ENCODE assay signal across 10 cellular contexts in the genomic region with DNA sequence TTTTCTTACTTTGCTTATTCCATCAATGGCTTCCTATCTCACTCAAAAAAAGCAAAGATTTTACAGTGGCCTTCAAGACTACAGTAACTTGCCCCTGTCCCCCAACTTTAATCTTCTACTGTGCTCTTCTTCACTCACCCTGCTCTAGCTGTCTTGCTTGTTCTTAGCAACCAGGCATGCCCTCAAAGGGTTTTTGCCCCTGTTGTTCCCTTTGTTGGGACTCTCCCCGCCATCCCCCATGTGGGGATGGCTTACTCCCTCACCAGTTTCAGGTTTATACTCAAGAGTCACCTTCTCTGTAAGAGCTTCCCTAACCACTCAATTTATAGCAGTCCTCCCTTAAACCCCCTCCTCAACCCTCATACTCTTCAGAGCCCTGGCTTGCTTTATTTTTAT. TPM values are rescaled to one million over a fixed set of nuclear protein-coding genes. Genes with fewer than 3 reads are reported as not detected.
A peak's percentile ranks its signal among the peaks of the same experiment; 100 is the strongest.
DNase-seq lines count a peak whose midpoint lies in the region; ATAC-seq and TF ChIP-seq lines count a peak whose summit lies in the region.
"Had no signal": no experiment of that assay in that cellular context is flagged by ENCODE, and none has a peak within 500 bp of the region (broad histone marks: within the 10 kb centered on the region; RNA-seq: fewer than 3 reads in every experiment).

No MANE protein-coding gene starts in this region.

- ATAC-seq in GM19463 (IDR thresholded peaks at IDR 0.05; ENCODE audit: unreplicated experiment), result peak; percentile 41
- peak; percentile 20 for ATAC-seq in HG03103 (IDR thresholded peaks at IDR 0.05; ENCODE audit: low read depth, unreplicated experiment)
- ATAC-seq in activated naive CD8-positive, alpha-beta T cell treated with anti-CD3 and anti-CD28 coated beads, Interleukin-2, amount 10 ng/mL, durations not matched to agents 7 days and 5 days (ENCODE audit: low read depth), result no peak

- H3K27ac Mint-ChIP-seq in activated naive CD8-positive, alpha-beta T cell treated with anti-CD3 and anti-CD28 coated beads, Interleukin-2, amount 10 ng/mL, durations not matched to agents 7 days and 5 days, result peak overlapping the region; percentile 76

- intact Hi-C loops in vagina (cut with DNase I), result no loop called here

- no peaks in the 10 kb centered on the region for H3K27me3 ChIP-seq in vagina
- H3K27me3 ChIP-seq in BE2C, result no peaks in the 10 kb centered on the region
- H3K27me3 ChIP-seq: ascending aorta had no signal

- H3K27ac ChIP-seq in vagina, result no peak overlapping the region
- H3K27ac ChIP-seq: ascending aorta had no signal

- no peaks in the 10 kb centered on the region for H3K27me3 Mint-ChIP-seq in activated naive CD8-positive, alpha-beta T cell treated with anti-CD3 and anti-CD28 coated beads, Interleukin-2, amount 10 ng/mL, durations not matched to agents 7 days and 5 days

- TF ChIP-seq CTCF in GM10248 (IDR thresholded peaks at IDR 0.05; ENCODE audit: control extremely low read depth, extremely low read depth, low read depth, missing control alignments), result no peak
- TF ChIP-seq CTCF in vagina (IDR thresholded peaks at IDR 0.05), result no peak
- no peak for TF ChIP-seq CTCF in BE2C (IDR thresholded peaks at IDR 0.05; ENCODE audit: low read depth, low read length)

- CTCF ChIA-PET in GM10248 (lab: Yijun Ruan, JAX), result interaction anchor here (0.9 to 7.1 kb wide), 4 partner anchors 8 to 29 kb away, joined by 4 to 80 read pairs (median 4); no protein-coding TSS in a partner anchor

- H3K36me3 Mint-ChIP-seq in activated naive CD8-positive, alpha-beta T cell treated with anti-CD3 and anti-CD28 coated beads, Interleukin-2, amount 10 ng/mL, durations not matched to agents 7 days and 5 days, result peaks cover 15% of the 10 kb centered on the region

- H3K4me1 ChIP-seq in vagina, result peaks cover 33% of the 10 kb centered on the region
- H3K4me1 ChIP-seq in BE2C, result no peaks in the 10 kb centered on the region

- H3K4me3 ChIP-seq in vagina (no peak overlapping the region), BE2C (ENCODE audit: low read depth, low read length) (no peak overlapping the region)
- H3K4me3 ChIP-seq: ascending aorta had no signal

- POLR2A ChIA-PET in GM10248 (lab: Yijun Ruan, JAX), result no interaction called here
- POLR2A ChIA-PET in activated naive CD8-positive, alpha-beta T cell treated with anti-CD3 and anti-CD28 coated beads, Interleukin-2, amount 10 ng/mL, durations not matched to agents 7 days and 5 days (lab: Charles Lee), result interaction anchor here (1.3 kb wide), 1 partner anchor 20 kb away, joined by 3 read pairs; no protein-coding TSS in a partner anchor

- H3K9me3 ChIP-seq in vagina, result no peaks in the 10 kb centered on the region
- no peaks in the 10 kb centered on the region for H3K9me3 ChIP-seq in BE2C
- H3K9me3 ChIP-seq: ascending aorta had no signal

- peaks cover 51% of the 10 kb centered on the region for H3K4me1 Mint-ChIP-seq in activated naive CD8-positive, alpha-beta T cell treated with anti-CD3 and anti-CD28 coated beads, Interleukin-2, amount 10 ng/mL, durations not matched to agents 7 days and 5 days

- H3K36me3 ChIP-seq in vagina, result no peaks in the 10 kb centered on the region
- H3K36me3 ChIP-seq in BE2C, result no peaks in the 10 kb centered on the region
- H3K36me3 ChIP-seq: ascending aorta had no signal

- peak; percentile 24 for DNase-seq in GM10248 (ENCODE audit: extremely low spot score)
- DNase-seq in activated naive CD8-positive, alpha-beta T cell treated with anti-CD3 and anti-CD28 coated beads, Interleukin-2, amount 10 ng/mL, durations not matched to agents 7 days and 5 days, result no peak
- DNase-seq in vagina (ENCODE audit: extremely low spot score in 2 of 2), result no peak
- DNase-seq in foreskin melanocyte, result no peak
- DNase-seq in BE2C, result no peak
- no peak for DNase-seq in MV-4-11 (lab: John Stamatoyannopoulos, UW)
- DNase-seq: NCI-H1694 had no signal

- peak overlapping the region; percentile 4 for H3K4me3 Mint-ChIP-seq in activated naive CD8-positive, alpha-beta T cell treated with anti-CD3 and anti-CD28 coated beads, Interleukin-2, amount 10 ng/mL, durations not matched to agents 7 days and 5 days

- TF ChIP-seq POLR2A in vagina (IDR thresholded peaks at IDR 0.05), result no peak

- no peaks in the 10 kb centered on the region for H3K9me3 Mint-ChIP-seq in activated naive CD8-positive, alpha-beta T cell treated with anti-CD3 and anti-CD28 coated beads, Interleukin-2, amount 10 ng/mL, durations not matched to agents 7 days and 5 days

RNA-seq across cellular contexts. Expression of a gene that starts 5.4 kb away (rescaled TPM):
- total RNA-seq in activated naive CD8-positive, alpha-beta T cell treated with anti-CD3 and anti-CD28 coated beads, Interleukin-2, amount 10 ng/mL, durations not matched to agents 7 days and 5 days, result 10 to 100 TPM; 17.5 to 20.1 TPM
- total RNA-seq in vagina, result 14.0 TPM
- 15.5 TPM for polyA plus RNA-seq in BE2C (2012; ENCODE audit: insufficient read depth, insufficient read length, low read depth)

RNA-seq across cellular contexts. Expression of a gene that starts 19.5 kb away (rescaled TPM):
- 10 to 100 TPM; 70.1 to 83.0 TPM for total RNA-seq in activated naive CD8-positive, alpha-beta T cell treated with anti-CD3 and anti-CD28 coated beads, Interleukin-2, amount 10 ng/mL, durations not matched to agents 7 days and 5 days
- total RNA-seq in vagina, result 64.3 TPM
- 45.7 TPM for polyA plus RNA-seq in BE2C (2012; ENCODE audit: insufficient read depth, insufficient read length, low read depth)
